In the genomic region with DNA sequence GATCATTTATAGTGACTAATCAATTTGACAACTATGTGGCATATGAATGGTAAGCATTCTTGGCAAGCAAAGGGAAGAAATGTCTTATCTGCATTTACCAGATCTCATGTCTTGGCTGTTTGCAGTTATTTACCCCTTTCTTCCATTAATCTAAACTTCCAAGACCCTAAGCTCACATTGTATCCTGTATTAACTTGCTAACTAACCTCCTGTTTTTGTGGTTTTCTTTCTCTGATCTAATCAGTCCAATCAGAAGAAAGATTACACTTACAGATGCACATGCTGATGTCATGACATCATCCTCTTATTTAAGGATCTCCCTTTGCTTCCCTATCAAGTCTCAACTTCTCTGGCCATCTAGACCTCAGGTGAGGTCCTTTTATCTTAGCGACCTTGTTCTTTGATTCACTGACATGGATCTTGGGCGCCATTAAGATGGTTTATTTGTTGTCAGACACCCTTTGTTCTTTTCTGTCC, we compare ENCODE assay signal across 16 cellular contexts.
A peak's percentile ranks its signal among the peaks of the same experiment; 100 is the strongest.
DNase-seq lines count a peak whose midpoint lies in the region; ATAC-seq, FAIRE-seq and TF ChIP-seq lines count a peak whose summit lies in the region.
"Had no signal": no experiment of that assay in that cellular context is flagged by ENCODE, and none has a peak within 500 bp of the region (broad histone marks: within the 10 kb centered on the region; RNA-seq: fewer than 3 reads in every experiment).

No MANE protein-coding gene starts in this region.

- no peak for ATAC-seq in HepG2
- no peak for ATAC-seq in right lobe of liver
- ATAC-seq in left lung = no peak
- ATAC-seq: GM12878 had no signal

- H3K36me3 Mint-ChIP-seq in type B pancreatic cell = no peaks in the 10 kb centered on the region

- H4K20me1 ChIP-seq in HepG2 (ENCODE audit: insufficient read depth, low read length) = no peaks in the 10 kb centered on the region
- H4K20me1 ChIP-seq in PC-9 (ENCODE audit: insufficient read depth) = no peaks in the 10 kb centered on the region

- WGBS in HepG2 (ENCODE audit: low lambda C conversion rate) = 82% methylated on average over 2 of the region's 2 CpGs
- 84% methylated on average over 2 of the region's 2 CpGs for WGBS in right lobe of liver (ENCODE audit: insufficient coverage, low coverage, low lambda C conversion rate, missing lambda C conversion rate)

- in situ Hi-C loops in HepG2 (cut with HindIII; ENCODE audit: extremely low pct_ligation_motif_present, low pct_unique_long_range_greater_than_20kb) = no loop called here

- DNase-seq in HepG2 (ENCODE audit: low spot score) (peak; percentile 27), right lobe of liver (no peak), SW480 (ENCODE audit: low spot score) (peak; percentile 87), fibroblast of the aortic adventitia (ENCODE audit: low read depth) (peak; percentile 61), urothelium cell line (ENCODE audit: low spot score) (peak; percentile 45), PC-9 (no peak), type B pancreatic cell (ENCODE audit: extremely low spot score, unreplicated experiment) (no peak), left lung (no peak)
- DNase-seq: activated CD8-positive, alpha-beta memory T cell treated with anti-CD3 and anti-CD28 coated beads for 24 hours; activated naive CD4-positive, alpha-beta T cell treated with anti-CD3 and anti-CD28 coated beads for 36 hours; DMS79; NCI-H1417; NCI-H510A treated with DMSO at 0.1 percent for 48 hours; ovary had no signal

- no peak for TF ChIP-seq RAD21 in HepG2 (CRISPR knock-in tag; IDR thresholded peaks at IDR 0.05)

- H3F3A ChIP-seq in PC-9 (ENCODE audit: insufficient read depth, low read depth) = no peaks in the 10 kb centered on the region

- H3K4me3 ChIP-seq in HepG2 (replicated peaks in 1 of 3; ENCODE audit: insufficient read depth in 1 of 3, low read depth in 2 of 3, low read length in 3 of 3) = no peak overlapping the region
- H3K4me3 ChIP-seq in right lobe of liver = no peak overlapping the region
- H3K4me3 ChIP-seq in fibroblast of the aortic adventitia (ENCODE audit: low read depth, low read length) = no peak overlapping the region
- H3K4me3 ChIP-seq in PC-9 = no peak overlapping the region
- no peak overlapping the region for H3K4me3 ChIP-seq in left lung
- H3K4me3 ChIP-seq: GM12878, ovary had no signal

- H3K9me3 Mint-ChIP-seq in type B pancreatic cell = no peaks in the 10 kb centered on the region
- H3K9me3 Mint-ChIP-seq: activated naive CD4-positive, alpha-beta T cell treated with anti-CD3 and anti-CD28 coated beads for 36 hours had no signal

- H3K79me2 ChIP-seq in HepG2 (ENCODE audit: insufficient read depth, low read length) = peaks cover 31% of the 10 kb centered on the region
- H3K79me2 ChIP-seq in PC-9 (ENCODE audit: low read depth) = no peaks in the 10 kb centered on the region

- no peaks in the 10 kb centered on the region for H3K9me2 ChIP-seq in PC-9 (ENCODE audit: insufficient read depth)

- H3K27me3 ChIP-seq in HepG2 (ENCODE audit: control insufficient read depth in 1 of 2, insufficient read depth in 2 of 2, low read length in 2 of 2) = no peaks in the 10 kb centered on the region
- no peaks in the 10 kb centered on the region for H3K27me3 ChIP-seq in right lobe of liver
- 0 out of 2 replicates have a peak, but pooled peaks cover 3% of the 10 kb centered on the region for H3K27me3 ChIP-seq in PC-9 (ENCODE audit: insufficient read depth, low read depth)
- no peaks in the 10 kb centered on the region for H3K27me3 ChIP-seq in left lung
- H3K27me3 ChIP-seq: ovary had no signal

- H3K9ac ChIP-seq in HepG2 (ENCODE audit: insufficient read depth, low read depth, low read length) = no peak overlapping the region

- POLR2A ChIA-PET in HepG2 (lab: Yijun Ruan, JAX) (no interaction called here), PC-9 (lab: Charles Lee; ENCODE audit: unreplicated experiment) (no interaction called here)

- H3K4me1 ChIP-seq in HepG2 (ENCODE audit: insufficient read depth, low read length) = peaks cover 47% of the 10 kb centered on the region
- H3K4me1 ChIP-seq in right lobe of liver = peaks cover 0 to 19% (median 8%) of the 10 kb centered on the region in 4 donors
- no peaks in the 10 kb centered on the region for H3K4me1 ChIP-seq in PC-9 (replicated peaks; ENCODE audit: insufficient read depth)
- peaks cover 0 to 5% of the 10 kb centered on the region in 2 donors for H3K4me1 ChIP-seq in left lung

- no peak for TF ChIP-seq POLR2A in HepG2 (IDR thresholded peaks at IDR 0.05; ENCODE audit: insufficient read depth in 1 of 2, low read depth in 2 of 2, low read length in 2 of 2)
- no peak for TF ChIP-seq POLR2A in right lobe of liver (IDR thresholded peaks at IDR 0.05)

- BruUV-seq in HepG2 (replicated peaks; lab: Mats Ljungman, UMichigan) (no TSS peak), PC-9 (replicated peaks; lab: Mats Ljungman, UMichigan) (no TSS peak)

- peaks cover 29% of the 10 kb centered on the region for H3K4me1 Mint-ChIP-seq in type B pancreatic cell (ENCODE audit: unreplicated experiment)

- no peaks in the 10 kb centered on the region for H3K9me3 ChIP-seq in HepG2 (ENCODE audit: low read length)
- H3K9me3 ChIP-seq in right lobe of liver = no peaks in the 10 kb centered on the region
- 0 out of 2 replicates have a peak, but pooled peaks cover 3% of the 10 kb centered on the region for H3K9me3 ChIP-seq in PC-9 (ENCODE audit: insufficient read depth, low read depth)
- H3K9me3 ChIP-seq in left lung = no peaks in the 10 kb centered on the region
- H3K9me3 ChIP-seq: ovary had no signal

- TF ChIP-seq EP300 in HepG2 (IDR thresholded peaks at IDR 0.05; ENCODE audit: low read depth in 2 of 2, low read length in 2 of 2) = no peak
- TF ChIP-seq EP300 in HepG2 (CRISPR knock-in tag; IDR thresholded peaks at IDR 0.05; ENCODE audit: borderline replicate concordance) = no peak

- no peaks in the 10 kb centered on the region; a peak in 2 of 5 replicates for H3K36me3 ChIP-seq in HepG2 (replicated peaks in 1 of 2; ENCODE audit: control insufficient read depth in 1 of 2, insufficient read depth in 2 of 2, low read length in 2 of 2)
- no peaks in the 10 kb centered on the region for H3K36me3 ChIP-seq in right lobe of liver
- H3K36me3 ChIP-seq in PC-9 (ENCODE audit: low read depth) = no peaks in the 10 kb centered on the region
- no peaks in the 10 kb centered on the region for H3K36me3 ChIP-seq in left lung
- H3K36me3 ChIP-seq: ovary had no signal

- H3K27ac Mint-ChIP-seq in type B pancreatic cell = no peak overlapping the region
- H3K27ac Mint-ChIP-seq: activated naive CD4-positive, alpha-beta T cell treated with anti-CD3 and anti-CD28 coated beads for 36 hours had no signal

- H3K4me3 Mint-ChIP-seq in type B pancreatic cell = no peak overlapping the region
- H3K4me3 Mint-ChIP-seq: activated naive CD4-positive, alpha-beta T cell treated with anti-CD3 and anti-CD28 coated beads for 36 hours had no signal

- intact Hi-C loops in HepG2 (cut with micrococcal nuclease; ENCODE audit: unreplicated experiment) = no loop called here
- intact Hi-C loops in right lobe of liver (cut with DNase I) = no loop called here
- intact Hi-C loops in PC-9 (cut with micrococcal nuclease; ENCODE audit: unreplicated experiment) = no loop called here
- intact Hi-C loops in left lung (cut with DNase I) = no loop called here

- H2AFZ ChIP-seq in HepG2 (ENCODE audit: low read length) (no peak overlapping the region), PC-9 (no peak overlapping the region)

- peaks cover 8% of the 10 kb centered on the region for H3K27me3 Mint-ChIP-seq in type B pancreatic cell

- no peak for FAIRE-seq in HepG2 (lab: Jason Lieb, UNC)
- FAIRE-seq in urothelium cell line (lab: Jason Lieb, UNC) = no peak
- FAIRE-seq: GM12878, RCC 7860 had no signal

- CTCF ChIA-PET in HepG2 (lab: Yijun Ruan, JAX; ENCODE audit: low intra/inter-chr PET ratio, low total read pairs) = no interaction called here
- CTCF ChIA-PET in PC-9 (lab: Charles Lee) = no interaction called here

- TF ChIP-seq CTCF in HepG2 (CRISPR knock-in tag; IDR thresholded peaks at IDR 0.05) (no peak), right lobe of liver (IDR thresholded peaks at IDR 0.05) (no peak), fibroblast of the aortic adventitia (IDR thresholded peaks at IDR 0.05; ENCODE audit: insufficient read depth, low read length) (no peak), PC-9 (conservative IDR thresholded peaks at IDR 0.05) (no peak), type B pancreatic cell (conservative IDR thresholded peaks at IDR 0.05) (no peak), left lung (IDR thresholded peaks at IDR 0.05) (no peak)

- no peak overlapping the region for H3K4me2 ChIP-seq in HepG2 (ENCODE audit: low read depth, low read length)
- H3K4me2 ChIP-seq in PC-9 = no peak overlapping the region

- H3K27ac ChIP-seq in HepG2 (ENCODE audit: extremely low read length, insufficient read depth, low read length) = no peak overlapping the region
- H3K27ac ChIP-seq in right lobe of liver = no peak overlapping the region
- H3K27ac ChIP-seq in PC-9 = no peak overlapping the region
- H3K27ac ChIP-seq in left lung = no peak overlapping the region
- H3K27ac ChIP-seq: ovary had no signal

TF ChIP-seq in HepG2, 621 proteins besides CTCF, POLR2A, EP300 and RAD21:
- TF ChIP-seq ATF7 (IDR thresholded peaks at IDR 0.05) (peak; percentile 82), ATF7 (CRISPR knock-in tag; IDR thresholded peaks at IDR 0.05) (no peak), SOX6 (IDR thresholded peaks at IDR 0.05) (no peak), SOX6 (CRISPR knock-in tag; IDR thresholded peaks at IDR 0.05) (no peak)

Comparison
In these comparisons a context has a peak if more than half of its experiments do, and no peak if none do; other contexts are left out.
1. DNase-seq: peak in HepG2 (single experiment), SW480 (single experiment), fibroblast of the aortic adventitia (single experiment) and urothelium cell line (single experiment); none in right lobe of liver (0 of 3), PC-9 (0 of 2), type B pancreatic cell (single experiment) and left lung (0 of 2).